1 cellular context compared by ENCODE assay signal in genomic region chr2:73995810-73996209, GRCh38.
TF ChIP-seq lines count a peak whose summit lies in the region.

No MANE protein-coding gene starts in this region.

TF ChIP-seq in K562, 482 proteins besides CTCF, POLR2A, EP300 and RAD21 (continued from another document):
- TF ChIP-seq TAF1 (IDR thresholded peaks at IDR 0.05; ENCODE audit: control insufficient read depth, extremely low read depth, insufficient read depth, low read length, severe bottlenecking) (no peak), ZNF12 (CRISPR knock-in tag; IDR thresholded peaks at IDR 0.05) (no peak), NR3C1 (CRISPR knock-in tag; IDR thresholded peaks at IDR 0.05) (no peak), PHF8 (IDR thresholded peaks at IDR 0.05; ENCODE audit: borderline replicate concordance, low read length) (no peak), PATZ1 (CRISPR knock-in tag; IDR thresholded peaks at IDR 0.05; ENCODE audit: borderline replicate concordance) (no peak), FOSL1 (tag; conservative IDR thresholded peaks at IDR 0.05) (peak; percentile 27; the same call in 1 of the 2 replicates), ZNF551 (CRISPR knock-in tag; IDR thresholded peaks at IDR 0.05) (no peak), MYNN (IDR thresholded peaks at IDR 0.05) (no peak), MYNN (CRISPR knock-in tag; IDR thresholded peaks at IDR 0.05) (no peak), ZNF445 (CRISPR knock-in tag; IDR thresholded peaks at IDR 0.05; ENCODE audit: low read depth) (no peak), ZNF589 (CRISPR knock-in tag; IDR thresholded peaks at IDR 0.05; ENCODE audit: low read depth) (no peak), RB1 (IDR thresholded peaks at IDR 0.05; ENCODE audit: low read depth) (peak; percentile 45; the same call in 1 of the 2 replicates), CREM (IDR thresholded peaks at IDR 0.05; ENCODE audit: low read depth) (0 out of 2 replicates have a peak, but pooled peaks have one; percentile 37), RAD51 (IDR thresholded peaks at IDR 0.05; ENCODE audit: borderline replicate concordance, low read depth) (no peak), JUND (IDR thresholded peaks at IDR 0.05; ENCODE audit: borderline replicate concordance, low read depth, low read length) (peak; percentile 53), JUND (tag; IDR thresholded peaks at IDR 0.05; ENCODE audit: borderline replicate concordance, low read depth, low read length) (peak; percentile 13; the same call in 1 of the 3 replicates), IRF1 (CRISPR knock-in tag; IDR thresholded peaks at IDR 0.05; ENCODE audit: borderline replicate concordance) (no peak), COPS2 (conservative IDR thresholded peaks at IDR 0.05) (no peak), RBBP5 (IDR thresholded peaks at IDR 0.05; ENCODE audit: borderline replicate concordance, insufficient read depth, low read length, poor library complexity, severe bottlenecking) (peak; percentile 19), SMARCA4 (IDR thresholded peaks at IDR 0.05) (0 out of 2 replicates have a peak, but pooled peaks have one; percentile 43), HMG20A (CRISPR knock-in tag; conservative IDR thresholded peaks at IDR 0.05) (no peak), ZHX1 (conservative IDR thresholded peaks at IDR 0.05; ENCODE audit: low read length) (no peak), NFATC3 (IDR thresholded peaks at IDR 0.05) (no peak), POLR2AphosphoS5 (IDR thresholded peaks at IDR 0.05; ENCODE audit: control insufficient read depth, insufficient read depth, low read depth, low read length) (no peak), MAZ (CRISPR knock-in tag; conservative IDR thresholded peaks at IDR 0.05 in 1 of 2, IDR thresholded peaks at IDR 0.05 in 1 of 2) (0 out of 4 replicates have a peak, but pooled peaks of 1 of the 2 experiments have one; percentile 14), CC2D1A (IDR thresholded peaks at IDR 0.05) (0 out of 2 replicates have a peak, but pooled peaks have one; percentile 33), HDAC3 (IDR thresholded peaks at IDR 0.05; ENCODE audit: borderline replicate concordance, partially characterized antibody) (no peak), HMGN3 (IDR thresholded peaks at IDR 0.05; ENCODE audit: borderline replicate concordance, extremely low read depth, insufficient read length, low read depth, low read length) (no peak), FOXA1 (IDR thresholded peaks at IDR 0.05; ENCODE audit: borderline replicate concordance) (no peak), L3MBTL2 (IDR thresholded peaks at IDR 0.05) (peak; percentile 51; the same call in 1 of the 2 replicates), ZNF592 (IDR thresholded peaks at IDR 0.05) (peak; percentile 71; the same call in 1 of the 2 replicates), RFX1 (IDR thresholded peaks at IDR 0.05) (peak; percentile 55), RFX5 (IDR thresholded peaks at IDR 0.05; ENCODE audit: low read depth, low read length) (no peak), ZNF282 (CRISPR knock-in tag; IDR thresholded peaks at IDR 0.05) (no peak), CTBP1 (IDR thresholded peaks at IDR 0.05; ENCODE audit: borderline replicate concordance) (no peak)
